Comparison of ENCODE assay signal across 9 cellular contexts in the genomic region with DNA sequence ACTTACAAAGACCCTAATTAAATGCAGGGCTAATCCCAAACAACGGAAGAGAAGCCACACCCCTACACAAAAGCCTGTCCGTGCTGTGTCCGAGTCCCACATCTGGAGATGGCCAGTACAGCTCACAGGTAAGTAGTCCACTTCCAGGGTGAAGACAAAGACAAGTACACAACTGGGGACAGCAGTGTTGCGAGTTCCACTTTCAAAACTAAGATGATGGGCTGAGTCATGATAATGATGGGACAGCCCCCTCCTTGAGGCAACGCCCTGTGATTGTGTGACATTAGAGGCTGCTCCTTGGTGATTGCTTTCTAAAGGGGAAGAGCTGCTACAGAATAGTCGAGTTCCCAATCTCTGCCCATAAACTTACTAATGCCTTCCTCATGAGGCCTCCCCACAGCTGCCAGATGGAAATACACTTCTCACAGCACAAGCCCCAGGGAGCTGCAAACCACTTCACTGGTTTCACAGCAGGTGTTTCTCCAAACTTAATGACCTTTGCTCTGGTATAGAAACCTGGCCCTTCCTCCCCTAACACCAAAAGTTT. TPM values are rescaled to one million over a fixed set of nuclear protein-coding genes. Genes with fewer than 3 reads are reported as not detected.
DNase-seq lines count a peak whose midpoint lies in the region; ATAC-seq and TF ChIP-seq lines count a peak whose summit lies in the region.
"Had no signal": no experiment of that assay in that cellular context is flagged by ENCODE, and none has a peak within 500 bp of the region (broad histone marks: within the 10 kb centered on the region; RNA-seq: fewer than 3 reads in every experiment).

No MANE protein-coding gene starts in this region.

- H3K4me1 Mint-ChIP-seq in CD4-positive, CD25-positive, alpha-beta regulatory T cell: peaks cover 7 to 36% (median 22%) of the 10 kb centered on the region in 4 donors
- peaks cover 71% of the 10 kb centered on the region for H3K4me1 Mint-ChIP-seq in activated CD8-positive, alpha-beta T cell treated with anti-CD3 and anti-CD28 coated beads, Interleukin-2, amount 10 ng/mL, durations not matched to agents 7 days and 5 days (ENCODE audit: low read depth)
- no peaks in the 10 kb centered on the region for H3K4me1 Mint-ChIP-seq in chondrocyte (ENCODE audit: low read depth)

- peak in 2 of 3 donors; percentile 9 to 90 for DNase-seq in CD4-positive, CD25-positive, alpha-beta regulatory T cell
- DNase-seq in activated CD8-positive, alpha-beta T cell treated with anti-CD3 and anti-CD28 coated beads, Interleukin-2, amount 10 ng/mL, durations not matched to agents 7 days and 5 days: peak; percentile 68
- DNase-seq in stimulated activated CD4-positive, alpha-beta T cell treated with anti-CD3 and anti-CD28 coated beads, Interleukin-2, amount 100 ng/mL, for 48 hours: peak; percentile 23 to 39
- DNase-seq in NCI-H2107 (lab: John Stamatoyannopoulos, UW): no peak
- no peak for DNase-seq in NCI-H1105 treated with DMSO at 0.1 percent for 48 hours (lab: John Stamatoyannopoulos, UW)
- DNase-seq in chondrocyte (ENCODE audit: low spot score): no peak
- DNase-seq: natural killer cell had no signal

- H3K27me3 Mint-ChIP-seq in CD4-positive, CD25-positive, alpha-beta regulatory T cell: no peaks in the 10 kb centered on the region
- no peaks in the 10 kb centered on the region for H3K27me3 Mint-ChIP-seq in activated CD8-positive, alpha-beta T cell treated with anti-CD3 and anti-CD28 coated beads, Interleukin-2, amount 10 ng/mL, durations not matched to agents 7 days and 5 days (ENCODE audit: low read depth)
- H3K27me3 Mint-ChIP-seq in chondrocyte (ENCODE audit: low read depth): no peaks in the 10 kb centered on the region

- CTCF ChIA-PET in activated CD8-positive, alpha-beta T cell treated with anti-CD3 and anti-CD28 coated beads, Interleukin-2, amount 10 ng/mL, durations not matched to agents 7 days and 5 days (lab: Charles Lee): interaction anchor here (1.3 to 4.4 kb wide), 3 partner anchors 8 to 94 kb away, joined by 5 to 34 read pairs (median 9); no protein-coding TSS in a partner anchor

- ATAC-seq in CD4-positive, CD25-positive, alpha-beta regulatory T cell (ENCODE audit: low read depth in 2 of 2): peak; percentile 77 to 83
- ATAC-seq in GM19395 (IDR thresholded peaks at IDR 0.05; ENCODE audit: unreplicated experiment) (peak; percentile 89), HG03280 (IDR thresholded peaks at IDR 0.05; ENCODE audit: unreplicated experiment) (peak; percentile 85)
- peak; percentile 90 for ATAC-seq in activated CD8-positive, alpha-beta T cell treated with anti-CD3 and anti-CD28 coated beads, Interleukin-2, amount 10 ng/mL, durations not matched to agents 7 days and 5 days

- peak overlapping the region; percentile 33 to 86 (median 85) for H3K27ac Mint-ChIP-seq in CD4-positive, CD25-positive, alpha-beta regulatory T cell
- peak overlapping the region; percentile 90 for H3K27ac Mint-ChIP-seq in activated CD8-positive, alpha-beta T cell treated with anti-CD3 and anti-CD28 coated beads, Interleukin-2, amount 10 ng/mL, durations not matched to agents 7 days and 5 days
- no peak overlapping the region for H3K27ac Mint-ChIP-seq in chondrocyte (ENCODE audit: unreplicated experiment)

- H3K9me3 Mint-ChIP-seq in CD4-positive, CD25-positive, alpha-beta regulatory T cell: no peaks in the 10 kb centered on the region
- no peaks in the 10 kb centered on the region for H3K9me3 Mint-ChIP-seq in activated CD8-positive, alpha-beta T cell treated with anti-CD3 and anti-CD28 coated beads, Interleukin-2, amount 10 ng/mL, durations not matched to agents 7 days and 5 days (ENCODE audit: insufficient read depth)
- no peaks in the 10 kb centered on the region for H3K9me3 Mint-ChIP-seq in chondrocyte (ENCODE audit: low read depth)
- H3K9me3 Mint-ChIP-seq: natural killer cell had no signal

- H3K4me3 Mint-ChIP-seq in CD4-positive, CD25-positive, alpha-beta regulatory T cell: peak overlapping the region; percentile 13 to 60 (median 38)
- H3K4me3 Mint-ChIP-seq in activated CD8-positive, alpha-beta T cell treated with anti-CD3 and anti-CD28 coated beads, Interleukin-2, amount 10 ng/mL, durations not matched to agents 7 days and 5 days: peak overlapping the region; percentile 57
- H3K4me3 Mint-ChIP-seq in chondrocyte (ENCODE audit: unreplicated experiment): no peak overlapping the region
- H3K4me3 Mint-ChIP-seq: natural killer cell had no signal

- TF ChIP-seq CTCF in chondrocyte (IDR thresholded peaks at IDR 0.05): no peak

- no peaks in the 10 kb centered on the region for H3K9me3 ChIP-seq in CD4-positive, CD25-positive, alpha-beta regulatory T cell (ENCODE audit: control insufficient read depth in 2 of 2, low read length in 2 of 2)

- peak overlapping the region; percentile 35 for H3K27ac ChIP-seq in CD4-positive, CD25-positive, alpha-beta regulatory T cell (ENCODE audit: insufficient read depth, low read length, poor library complexity, severe bottlenecking)

- POLR2A ChIA-PET in activated CD8-positive, alpha-beta T cell treated with anti-CD3 and anti-CD28 coated beads, Interleukin-2, amount 10 ng/mL, durations not matched to agents 7 days and 5 days (lab: Charles Lee): interaction anchor here (1.0 to 1.8 kb wide), 3 partner anchors 9 to 24 kb away, joined by 3 to 5 read pairs (median 3); no protein-coding TSS in a partner anchor

- peaks cover 4% of the 10 kb centered on the region for H3K4me1 ChIP-seq in CD4-positive, CD25-positive, alpha-beta regulatory T cell (ENCODE audit: control insufficient read depth, insufficient read depth, low read length, poor library complexity, severe bottlenecking)

- H3K36me3 Mint-ChIP-seq in CD4-positive, CD25-positive, alpha-beta regulatory T cell: peaks cover 47% of the 10 kb centered on the region
- H3K36me3 Mint-ChIP-seq in activated CD8-positive, alpha-beta T cell treated with anti-CD3 and anti-CD28 coated beads, Interleukin-2, amount 10 ng/mL, durations not matched to agents 7 days and 5 days (ENCODE audit: low read depth): peaks cover 66% of the 10 kb centered on the region
- peaks cover 28% of the 10 kb centered on the region for H3K36me3 Mint-ChIP-seq in chondrocyte (ENCODE audit: low read depth)

- H3K36me3 ChIP-seq in CD4-positive, CD25-positive, alpha-beta regulatory T cell (ENCODE audit: control insufficient read depth, insufficient read depth, low read length): peaks cover 66% of the 10 kb centered on the region

- H3K4me3 ChIP-seq in CD4-positive, CD25-positive, alpha-beta regulatory T cell (ENCODE audit: low read depth, low read length): peak overlapping the region; percentile 44

- H3K27me3 ChIP-seq in CD4-positive, CD25-positive, alpha-beta regulatory T cell (ENCODE audit: control insufficient read depth, insufficient read depth, low read length): no peaks in the 10 kb centered on the region

RNA-seq across cellular contexts. Expression of a gene that starts 27.6 kb away (rescaled TPM):
- 12.9 TPM for total RNA-seq in CD4-positive, CD25-positive, alpha-beta regulatory T cell
- polyA plus RNA-seq in CD4-positive, CD25-positive, alpha-beta regulatory T cell: 10 to 100 TPM; 21.4 to 27.6 (median 25.4) TPM
- 10 to 100 TPM; 31.7 to 32.3 TPM for total RNA-seq in activated CD8-positive, alpha-beta T cell treated with anti-CD3 and anti-CD28 coated beads, Interleukin-2, amount 10 ng/mL, durations not matched to agents 7 days and 5 days
- 13.9 to 19.3 TPM (median 14.8 TPM) in 3 replicates for total RNA-seq in chondrocyte

RNA-seq across cellular contexts. Expression of a gene that starts 56.8 kb away (rescaled TPM):
- 31.4 TPM for total RNA-seq in CD4-positive, CD25-positive, alpha-beta regulatory T cell
- 10 to 100 TPM; 13.1 to 19.8 (median 15.6) TPM for polyA plus RNA-seq in CD4-positive, CD25-positive, alpha-beta regulatory T cell
- 10 to 100 TPM; 31.1 to 33.3 TPM for total RNA-seq in activated CD8-positive, alpha-beta T cell treated with anti-CD3 and anti-CD28 coated beads, Interleukin-2, amount 10 ng/mL, durations not matched to agents 7 days and 5 days
- total RNA-seq in chondrocyte: 8.4 to 9.0 TPM (median 8.4 TPM) in 3 replicates

RNA-seq across cellular contexts. Expression of a gene that starts 58.3 kb away (rescaled TPM):
- total RNA-seq in CD4-positive, CD25-positive, alpha-beta regulatory T cell: 33.6 TPM
- 10 to 100 TPM; 13.6 to 21.2 (median 15.8) TPM for polyA plus RNA-seq in CD4-positive, CD25-positive, alpha-beta regulatory T cell
- total RNA-seq in activated CD8-positive, alpha-beta T cell treated with anti-CD3 and anti-CD28 coated beads, Interleukin-2, amount 10 ng/mL, durations not matched to agents 7 days and 5 days: 10 to 100 TPM; 19.5 to 20.5 TPM
- 11.6 to 20.0 TPM (median 17.1 TPM) in 3 replicates for total RNA-seq in chondrocyte

Comparison
In these comparisons a context has a peak if more than half of its experiments do, and no peak if none do; other contexts are left out.
1. DNase-seq: peak in CD4-positive, CD25-positive, alpha-beta regulatory T cell (2 of 3), activated CD8-positive, alpha-beta T cell treated with anti-CD3 and anti-CD28 coated beads, Interleukin-2, amount 10 ng/mL, durations not matched to agents 7 days and 5 days (single experiment) and stimulated activated CD4-positive, alpha-beta T cell treated with anti-CD3 and anti-CD28 coated beads, Interleukin-2, amount 100 ng/mL, for 48 hours (2 of 2); none in NCI-H2107 (single experiment), NCI-H1105 treated with DMSO at 0.1 percent for 48 hours (single experiment) and chondrocyte (single experiment).
2. Peak in every context shown above with its lines, with median percentiles within 50 percentile points of each other: ATAC-seq.